26 cellular contexts compared by ENCODE assay signal in the genomic region with DNA sequence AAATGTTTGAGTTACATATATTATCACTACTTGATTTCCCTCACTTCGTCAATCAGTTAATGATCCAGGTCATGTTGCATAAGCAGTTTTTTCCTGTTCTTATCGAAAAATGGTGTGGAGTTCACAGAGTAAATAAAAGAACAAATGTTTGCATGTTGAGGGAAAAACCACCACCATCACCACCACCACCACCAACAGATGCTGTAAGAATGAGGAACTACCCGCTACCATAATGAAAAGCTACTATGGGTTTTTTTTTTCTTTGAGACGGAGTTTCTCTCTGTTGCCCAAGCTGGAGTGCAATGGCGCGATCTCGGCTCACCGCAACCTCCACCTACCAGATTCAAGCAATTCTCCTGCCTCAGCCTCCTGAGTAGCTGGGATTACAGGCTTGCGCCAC. TPM values are rescaled to one million over a fixed set of nuclear protein-coding genes. Genes with fewer than 3 reads are reported as not detected.
A peak's percentile ranks its signal among the peaks of the same experiment; 100 is the strongest.
DNase-seq lines count a peak whose midpoint lies in the region; ATAC-seq, FAIRE-seq and TF ChIP-seq lines count a peak whose summit lies in the region.
"Had no signal": no experiment of that assay in that cellular context is flagged by ENCODE, and none has a peak within 500 bp of the region (broad histone marks: within the 10 kb centered on the region; RNA-seq: fewer than 3 reads in every experiment).

No MANE protein-coding gene starts in this region.

- no peak for ATAC-seq in HG03521 (IDR thresholded peaks at IDR 0.05; ENCODE audit: unreplicated experiment)
- no peak for ATAC-seq in HepG2
- ATAC-seq: activated T-cell treated with anti-CD3 and anti-CD28 coated beads, Interleukin-2, amount 50 U/mL, for 4 hours; body of pancreas; heart left ventricle; Panc1 had no signal

- 97% methylated on average over 9 of the region's 9 CpGs for WGBS in HepG2 (ENCODE audit: low lambda C conversion rate)

- no peaks in the 10 kb centered on the region for H3K27me3 ChIP-seq in SU-DHL-6 (ENCODE audit: low read length)
- no peaks in the 10 kb centered on the region for H3K27me3 ChIP-seq in HepG2 (ENCODE audit: control insufficient read depth in 1 of 2, insufficient read depth in 2 of 2, low read length in 2 of 2)
- H3K27me3 ChIP-seq: body of pancreas, heart left ventricle, neutrophil, sigmoid colon, SJSA1, stomach, tibial artery had no signal

- no peak for DNase-seq in GM18507 (ENCODE audit: extremely low spot score, insufficient read length, low read depth)
- peak; percentile 66 for DNase-seq in NAMALWA (ENCODE audit: low spot score)
- DNase-seq in HepG2 (ENCODE audit: low spot score): no peak
- no peak for DNase-seq in NCI-H82 treated with DMSO at 0.1 percent for 48 hours (lab: John Stamatoyannopoulos, UW; ENCODE audit: unreplicated experiment)
- DNase-seq in activated CD4-positive, alpha-beta T cell treated with anti-CD3 and anti-CD28 coated beads for 1 hour: no peak
- DNase-seq: activated CD4-positive, alpha-beta T cell treated with anti-CD3 and anti-CD28 coated beads for 4 hours; activated T-cell treated with anti-CD3 and anti-CD28 coated beads, Interleukin-2, amount 50 U/mL, for 4 hours; body of pancreas; effector CD8-positive, alpha-beta T cell; erythroblast; H7; heart left ventricle; NCI-H1048; NCI-H1694 treated with DMSO at 0.1 percent for 48 hours; NCI-H748 treated with DMSO at 0.1 percent for 48 hours; sigmoid colon; stimulated activated CD4-positive, alpha-beta T cell treated with anti-CD3 and anti-CD28 coated beads, Interleukin-15, amount 100 ng/mL, for 24 hours; stomach; tibial artery had no signal

- TF ChIP-seq EP300 in HepG2 (IDR thresholded peaks at IDR 0.05; ENCODE audit: low read depth in 2 of 2, low read length in 2 of 2): no peak
- no peak for TF ChIP-seq EP300 in HepG2 (CRISPR knock-in tag; IDR thresholded peaks at IDR 0.05; ENCODE audit: borderline replicate concordance)

- TF ChIP-seq POLR2A in HepG2 (IDR thresholded peaks at IDR 0.05; ENCODE audit: insufficient read depth in 1 of 2, low read depth in 2 of 2, low read length in 2 of 2): no peak

- H3K79me2 ChIP-seq in SU-DHL-6 (ENCODE audit: insufficient read depth, low read length) (peaks cover 39% of the 10 kb centered on the region), HepG2 (ENCODE audit: insufficient read depth, low read length) (no peaks in the 10 kb centered on the region)

- POLR2A ChIA-PET in HepG2 (lab: Yijun Ruan, JAX): no interaction called here

- TF ChIP-seq CTCF in SU-DHL-6 (IDR thresholded peaks at IDR 0.05; ENCODE audit: insufficient read depth, low read length, poor library complexity, severe bottlenecking): no peak
- TF ChIP-seq CTCF in HepG2 (CRISPR knock-in tag; IDR thresholded peaks at IDR 0.05): no peak

- CTCF ChIA-PET in HepG2 (lab: Yijun Ruan, JAX; ENCODE audit: low intra/inter-chr PET ratio, low total read pairs): no interaction called here

- H4K20me1 ChIP-seq in SU-DHL-6 (ENCODE audit: low read depth, low read length) (no peaks in the 10 kb centered on the region), HepG2 (ENCODE audit: insufficient read depth, low read length) (no peaks in the 10 kb centered on the region)

- no peaks in the 10 kb centered on the region for H3K4me1 ChIP-seq in HepG2 (ENCODE audit: insufficient read depth, low read length)
- H3K4me1 ChIP-seq: body of pancreas, prostate gland had no signal

- FAIRE-seq in GM18507 (lab: Jason Lieb, UNC): peak; percentile 54
- FAIRE-seq in HepG2 (lab: Jason Lieb, UNC): no peak
- FAIRE-seq: G401.6 had no signal

- H3K9me3 ChIP-seq in SU-DHL-6 (ENCODE audit: insufficient read depth, low read length) (no peaks in the 10 kb centered on the region), HepG2 (ENCODE audit: low read length) (no peaks in the 10 kb centered on the region)
- H3K9me3 ChIP-seq: body of pancreas, heart left ventricle, neutrophil, prostate gland, sigmoid colon, SJSA1, stomach, tibial artery had no signal

- in situ Hi-C loops in HepG2 (cut with HindIII; ENCODE audit: extremely low pct_ligation_motif_present, low pct_unique_long_range_greater_than_20kb): no loop called here

- H3K9me2 ChIP-seq in SU-DHL-6 (replicated peaks; ENCODE audit: insufficient read depth, low read length): no peaks in the 10 kb centered on the region

- H3K4me2 ChIP-seq in SU-DHL-6 (ENCODE audit: low read depth, low read length, poor library complexity, severe bottlenecking): no peak overlapping the region
- no peak overlapping the region for H3K4me2 ChIP-seq in HepG2 (ENCODE audit: low read depth, low read length)

- H3K27ac ChIP-seq in SU-DHL-6 (ENCODE audit: low read depth, low read length) (peak overlapping the region; percentile 46; the same call in 1 of the 2 replicates), HepG2 (ENCODE audit: extremely low read length, insufficient read depth, low read length) (no peak overlapping the region)
- H3K27ac ChIP-seq: body of pancreas, heart left ventricle, neutrophil, prostate gland, sigmoid colon, SJSA1, stomach, tibial artery had no signal

- peaks cover 19% of the 10 kb centered on the region; the same call in 1 of the 2 replicates for H3F3A ChIP-seq in SU-DHL-6 (ENCODE audit: insufficient read depth)

- no peak for TF ChIP-seq RAD21 in HepG2 (CRISPR knock-in tag; IDR thresholded peaks at IDR 0.05)

- intact Hi-C loops in HepG2 (cut with micrococcal nuclease; ENCODE audit: unreplicated experiment): no loop called here

- 0 out of 2 replicates have a peak, but pooled peaks cover 4% of the 10 kb centered on the region for H3K36me3 ChIP-seq in SU-DHL-6 (ENCODE audit: low read length)
- H3K36me3 ChIP-seq in HepG2 (replicated peaks in 1 of 2; ENCODE audit: control insufficient read depth in 1 of 2, insufficient read depth in 2 of 2, low read length in 2 of 2): peaks cover 1 to 13% of the 10 kb centered on the region in 2 experiments; a peak in 1 of 5 replicates
- H3K36me3 ChIP-seq: SJSA1 had no signal

- BruUV-seq in HepG2 (replicated peaks; lab: Mats Ljungman, UMichigan): no TSS peak

- H3K4me3 ChIP-seq in SU-DHL-6 (ENCODE audit: insufficient read depth, low read length, poor library complexity, severe bottlenecking): no peak overlapping the region
- no peak overlapping the region for H3K4me3 ChIP-seq in HepG2 (replicated peaks in 1 of 3; ENCODE audit: insufficient read depth in 1 of 3, low read depth in 2 of 3, low read length in 3 of 3)
- H3K4me3 ChIP-seq: body of pancreas, heart left ventricle, prostate gland, sigmoid colon, SJSA1, stomach, tibial artery had no signal

- H2AFZ ChIP-seq in SU-DHL-6 (ENCODE audit: low read depth, low read length, severe bottlenecking) (no peak overlapping the region), HepG2 (ENCODE audit: low read length) (no peak overlapping the region)

- H3K9ac ChIP-seq in SU-DHL-6 (ENCODE audit: low read length): no peak overlapping the region
- H3K9ac ChIP-seq in HepG2 (ENCODE audit: insufficient read depth, low read depth, low read length): no peak overlapping the region

TF ChIP-seq in HepG2, 621 proteins besides CTCF, POLR2A, EP300 and RAD21 (continues in another document):
- TF ChIP-seq POLR2AphosphoS2 (IDR thresholded peaks at IDR 0.05; ENCODE audit: low read depth, low read length): no peak

RNA-seq across cellular contexts. Expression of gene RUBCN, which starts 27.6 kb away (rescaled TPM):
- total RNA-seq in HepG2 (2016; rRNA removed; fragmentation: Illumina TruSeq; extraction: Trizol): 4.8 and 5.2 TPM in 2 replicates
- total RNA-seq in HepG2 (2016; cell fraction: cytosol; rRNA removed; fragmentation: Illumina TruSeq; extraction: Trizol; ENCODE audit: low read depth): 1.7 and 2.2 TPM in 2 replicates
- total RNA-seq in HepG2 (2016; cell fraction: insoluble cytoplasmic fraction; rRNA removed; fragmentation: Illumina TruSeq; extraction: Trizol): 4.4 and 6.1 TPM in 2 replicates
- total RNA-seq in HepG2 (2016; cell fraction: membrane; rRNA removed; fragmentation: Illumina TruSeq; extraction: Trizol): 3.9 and 4.0 TPM in 2 replicates
- total RNA-seq in HepG2 (2016; cell fraction: nucleus; rRNA removed; fragmentation: Illumina TruSeq; extraction: Trizol): 5.3 and 5.7 TPM in 2 replicates
- 6.5 and 8.1 TPM in 2 replicates for polyA plus RNA-seq in HepG2 (2011; rRNA removed)
- 2.9 and 3.5 TPM in 2 replicates for polyA plus RNA-seq in HepG2 (2011; cell fraction: cytosol; rRNA removed)
- 16.7 and 22.2 TPM in 2 replicates for polyA plus RNA-seq in HepG2 (2011; cell fraction: nucleus; rRNA removed)
- polyA plus RNA-seq in HepG2 (2012): 3.4 and 4.4 TPM in 2 replicates
- 0.63 and 0.68 TPM in 2 replicates for polyA plus RNA-seq in HepG2 (2016; cell fraction: cytosol; fragmentation: Illumina TruSeq; extraction: Trizol; ENCODE audit: low read depth)
- polyA plus RNA-seq in HepG2 (2016; cell fraction: insoluble cytoplasmic fraction; fragmentation: Illumina TruSeq; extraction: Trizol; ENCODE audit: low read depth): 3.2 and 4.5 TPM in 2 replicates
- polyA plus RNA-seq in HepG2 (2016; cell fraction: membrane; fragmentation: Illumina TruSeq; extraction: Trizol; ENCODE audit: low read depth): 1.2 and 1.3 TPM in 2 replicates
- 13.0 and 13.9 TPM in 2 replicates for polyA plus RNA-seq in HepG2 (2016; cell fraction: nucleus; fragmentation: Illumina TruSeq; extraction: Trizol; ENCODE audit: insufficient read depth, low read depth)
- polyA minus RNA-seq in HepG2 (2011; rRNA and poly(A)+ RNA removed; ENCODE audit: low replicate concordance): 10.1 and 33.6 TPM in 2 replicates
- 4.4 and 5.1 TPM in 2 replicates for polyA minus RNA-seq in HepG2 (2011; cell fraction: cytosol; rRNA and poly(A)+ RNA removed)
- polyA minus RNA-seq in HepG2 (2011; cell fraction: nucleus; rRNA and poly(A)+ RNA removed): 10.8 and 14.2 TPM in 2 replicates

RNA-seq across cellular contexts. Expression of gene FYTTD1, which starts 40.5 kb away (rescaled TPM):
- 28.8 and 51.6 TPM in 2 replicates for total RNA-seq in HepG2 (2016; rRNA removed; fragmentation: Illumina TruSeq; extraction: Trizol)
- total RNA-seq in HepG2 (2016; cell fraction: cytosol; rRNA removed; fragmentation: Illumina TruSeq; extraction: Trizol; ENCODE audit: low read depth): 5.3 and 5.6 TPM in 2 replicates
- 28.6 and 50.2 TPM in 2 replicates for total RNA-seq in HepG2 (2016; cell fraction: insoluble cytoplasmic fraction; rRNA removed; fragmentation: Illumina TruSeq; extraction: Trizol)
- total RNA-seq in HepG2 (2016; cell fraction: membrane; rRNA removed; fragmentation: Illumina TruSeq; extraction: Trizol): 12.7 and 14.5 TPM in 2 replicates
- 12.1 and 14.7 TPM in 2 replicates for total RNA-seq in HepG2 (2016; cell fraction: nucleus; rRNA removed; fragmentation: Illumina TruSeq; extraction: Trizol)
- polyA plus RNA-seq in HepG2 (2011; rRNA removed): 6.5 and 6.9 TPM in 2 replicates
- 4.9 and 5.6 TPM in 2 replicates for polyA plus RNA-seq in HepG2 (2011; cell fraction: cytosol; rRNA removed)
- polyA plus RNA-seq in HepG2 (2011; cell fraction: nucleus; rRNA removed): 2.6 and 3.5 TPM in 2 replicates
- 16.6 and 18.2 TPM in 2 replicates for polyA plus RNA-seq in HepG2 (2012)
- 1.4 and 1.7 TPM in 2 replicates for polyA plus RNA-seq in HepG2 (2016; cell fraction: cytosol; fragmentation: Illumina TruSeq; extraction: Trizol; ENCODE audit: low read depth)
- polyA plus RNA-seq in HepG2 (2016; cell fraction: insoluble cytoplasmic fraction; fragmentation: Illumina TruSeq; extraction: Trizol; ENCODE audit: low read depth): 35.8 and 41.7 TPM in 2 replicates
- polyA plus RNA-seq in HepG2 (2016; cell fraction: membrane; fragmentation: Illumina TruSeq; extraction: Trizol; ENCODE audit: low read depth): 5.3 TPM in 2 replicates
- 17.6 and 20.9 TPM in 2 replicates for polyA plus RNA-seq in HepG2 (2016; cell fraction: nucleus; fragmentation: Illumina TruSeq; extraction: Trizol; ENCODE audit: insufficient read depth, low read depth)
- polyA minus RNA-seq in HepG2 (2011; rRNA and poly(A)+ RNA removed; ENCODE audit: low replicate concordance): 3.0 and 13.4 TPM in 2 replicates
- polyA minus RNA-seq in HepG2 (2011; cell fraction: cytosol; rRNA and poly(A)+ RNA removed): 9.7 and 10.3 TPM in 2 replicates
- 6.4 and 9.3 TPM in 2 replicates for polyA minus RNA-seq in HepG2 (2011; cell fraction: nucleus; rRNA and poly(A)+ RNA removed)
